Comparison of ENCODE assay signal across 8 cellular contexts in genomic region chr15:56886450-56886856, GRCh38. TPM values are rescaled to one million over a fixed set of nuclear protein-coding genes. Genes with fewer than 3 reads are reported as not detected.
DNase-seq lines count a peak whose midpoint lies in the region; ATAC-seq and TF ChIP-seq lines count a peak whose summit lies in the region.

No MANE protein-coding gene starts in this region.

- POLR2A ChIA-PET in activated CD8-positive, alpha-beta T cell treated with anti-CD3 and anti-CD28 coated beads for 36 hours (lab: Charles Lee): interaction anchor here (0.6 to 2.8 kb wide), 4 partner anchors 10 to 112 kb away, joined by 3 to 19 read pairs (median 4); partner anchors contain the start of gene TCF12

- no peaks in the 10 kb centered on the region for H3K9me3 ChIP-seq in right atrium auricular region
- no peaks in the 10 kb centered on the region for H3K9me3 ChIP-seq in spleen

- TF ChIP-seq CTCF in activated CD8-positive, alpha-beta T cell treated with anti-CD3 and anti-CD28 coated beads for 36 hours (IDR thresholded peaks at IDR 0.05): no peak
- TF ChIP-seq CTCF in right atrium auricular region (IDR thresholded peaks at IDR 0.05): no peak
- TF ChIP-seq CTCF in spleen (IDR thresholded peaks at IDR 0.05 in 8 of 11, conservative IDR thresholded peaks at IDR 0.05 in 3 of 11): no peak

- H3K4me1 Mint-ChIP-seq in stimulated activated naive CD8-positive, alpha-beta T cell treated with anti-CD3 and anti-CD28 coated beads, Interleukin-15, Interleukin-2, amounts not matched to agents 100 ng/mL and 50 ng/mL, for 24 hours (ENCODE audit: low read depth): peaks cover 26% of the 10 kb centered on the region
- peaks cover 25% of the 10 kb centered on the region for H3K4me1 Mint-ChIP-seq in activated CD8-positive, alpha-beta T cell treated with anti-CD3 and anti-CD28 coated beads for 36 hours (ENCODE audit: low read depth)

- no peak for ATAC-seq in stimulated activated naive CD8-positive, alpha-beta T cell treated with anti-CD3 and anti-CD28 coated beads, Interleukin-15, Interleukin-2, amounts not matched to agents 100 U/mL and 50 U/mL, for 24 hours
- peak; percentile 1 for ATAC-seq in activated CD8-positive, alpha-beta T cell treated with anti-CD3 and anti-CD28 coated beads for 36 hours
- ATAC-seq in GM21529 (IDR thresholded peaks at IDR 0.05; ENCODE audit: unreplicated experiment): no peak

- 37 to 48% (median 43%) methylated on average over 5 of the region's 5 CpGs for WGBS in spleen, 5 donors

- H3K4me3 ChIP-seq in right atrium auricular region (peak overlapping the region; percentile 66 to 78), spleen (peak overlapping the region; percentile 55 to 86 (median 67))

- H3K4me1 ChIP-seq in right atrium auricular region (peaks cover 0 to 19% of the 10 kb centered on the region in 2 donors), spleen (peaks cover 8 to 34% (median 25%) of the 10 kb centered on the region in 6 donors)

- no peaks in the 10 kb centered on the region for H3K9me3 Mint-ChIP-seq in stimulated activated naive CD8-positive, alpha-beta T cell treated with anti-CD3 and anti-CD28 coated beads, Interleukin-15, Interleukin-2, amounts not matched to agents 100 ng/mL and 50 ng/mL, for 24 hours
- H3K9me3 Mint-ChIP-seq in activated CD8-positive, alpha-beta T cell treated with anti-CD3 and anti-CD28 coated beads for 36 hours: no peaks in the 10 kb centered on the region

- no peak for TF ChIP-seq POLR2A in spleen (IDR thresholded peaks at IDR 0.05)

- H3K27me3 ChIP-seq in right atrium auricular region (no peaks in the 10 kb centered on the region), spleen (replicated peaks in 1 of 7) (no peaks in the 10 kb centered on the region)

- no peaks in the 10 kb centered on the region for H3K36me3 Mint-ChIP-seq in stimulated activated naive CD8-positive, alpha-beta T cell treated with anti-CD3 and anti-CD28 coated beads, Interleukin-15, Interleukin-2, amounts not matched to agents 100 ng/mL and 50 ng/mL, for 24 hours (ENCODE audit: low read depth)
- H3K36me3 Mint-ChIP-seq in activated CD8-positive, alpha-beta T cell treated with anti-CD3 and anti-CD28 coated beads for 36 hours (ENCODE audit: low read depth): no peaks in the 10 kb centered on the region

- H3K27ac ChIP-seq in right atrium auricular region (peak overlapping the region; percentile 97 to 98), spleen (peak overlapping the region; percentile 94 to 98 (median 97))

- H3K27ac Mint-ChIP-seq in stimulated activated naive CD8-positive, alpha-beta T cell treated with anti-CD3 and anti-CD28 coated beads, Interleukin-15, Interleukin-2, amounts not matched to agents 100 ng/mL and 50 ng/mL, for 24 hours: peak overlapping the region; percentile 88
- H3K27ac Mint-ChIP-seq in activated CD8-positive, alpha-beta T cell treated with anti-CD3 and anti-CD28 coated beads for 36 hours: peak overlapping the region; percentile 79

- peak overlapping the region; percentile 81 for H3K4me3 Mint-ChIP-seq in stimulated activated naive CD8-positive, alpha-beta T cell treated with anti-CD3 and anti-CD28 coated beads, Interleukin-15, Interleukin-2, amounts not matched to agents 100 ng/mL and 50 ng/mL, for 24 hours
- H3K4me3 Mint-ChIP-seq in activated CD8-positive, alpha-beta T cell treated with anti-CD3 and anti-CD28 coated beads for 36 hours: peak overlapping the region; percentile 77

- DNase-seq in stimulated activated naive CD8-positive, alpha-beta T cell treated with anti-CD3 and anti-CD28 coated beads, Interleukin-15, Interleukin-2, amounts not matched to agents 100 U/mL and 50 U/mL, for 24 hours: no peak
- DNase-seq in activated CD8-positive, alpha-beta T cell treated with anti-CD3 and anti-CD28 coated beads for 36 hours: peak; percentile 9
- DNase-seq in right atrium auricular region (ENCODE audit: low spot score): no peak
- no peak for DNase-seq in spleen
- no peak for DNase-seq in HCEC 1CT
- no peak for DNase-seq in RKO (ENCODE audit: low spot score)

- CTCF ChIA-PET in activated CD8-positive, alpha-beta T cell treated with anti-CD3 and anti-CD28 coated beads for 36 hours (lab: Charles Lee): no interaction called here

- no peaks in the 10 kb centered on the region for H3K27me3 Mint-ChIP-seq in stimulated activated naive CD8-positive, alpha-beta T cell treated with anti-CD3 and anti-CD28 coated beads, Interleukin-15, Interleukin-2, amounts not matched to agents 100 ng/mL and 50 ng/mL, for 24 hours
- no peaks in the 10 kb centered on the region for H3K27me3 Mint-ChIP-seq in activated CD8-positive, alpha-beta T cell treated with anti-CD3 and anti-CD28 coated beads for 36 hours

- intact Hi-C loops in activated CD8-positive, alpha-beta T cell treated with anti-CD3 and anti-CD28 coated beads for 36 hours (cut with micrococcal nuclease): loop anchor here (5.0 kb wide), 1 partner anchor 36 kb away; no protein-coding TSS in a partner anchor
- intact Hi-C loops in spleen (cut with DNase I; ENCODE audit: low total_unique reads): loop anchor here (1.0 kb wide), 1 partner anchor 34 kb away; no protein-coding TSS in a partner anchor

- H3K36me3 ChIP-seq in right atrium auricular region: no peaks in the 10 kb centered on the region
- no peaks in the 10 kb centered on the region for H3K36me3 ChIP-seq in spleen

RNA-seq across cellular contexts. Expression of gene TCF12, which starts 32.0 kb away (rescaled TPM):
- 10 to 100 TPM; 60.5 to 67.4 TPM for total RNA-seq in activated CD8-positive, alpha-beta T cell treated with anti-CD3 and anti-CD28 coated beads for 36 hours
- total RNA-seq in right atrium auricular region: 10 to 100 TPM; 35.2 to 40.0 TPM
- total RNA-seq in spleen: 100 to 1,000 TPM in 6 of 7 donors, 10 to 100 TPM in 1; 95.6 to 139 (median 123) TPM
- 10 to 100 TPM in 2 of 3 donors, 1 to 10 TPM in 1; 8.3 to 15.8 (median 13.7) TPM for polyA plus RNA-seq in spleen
